Comparison of ENCODE assay signal across 19 cellular contexts in the genomic region with DNA sequence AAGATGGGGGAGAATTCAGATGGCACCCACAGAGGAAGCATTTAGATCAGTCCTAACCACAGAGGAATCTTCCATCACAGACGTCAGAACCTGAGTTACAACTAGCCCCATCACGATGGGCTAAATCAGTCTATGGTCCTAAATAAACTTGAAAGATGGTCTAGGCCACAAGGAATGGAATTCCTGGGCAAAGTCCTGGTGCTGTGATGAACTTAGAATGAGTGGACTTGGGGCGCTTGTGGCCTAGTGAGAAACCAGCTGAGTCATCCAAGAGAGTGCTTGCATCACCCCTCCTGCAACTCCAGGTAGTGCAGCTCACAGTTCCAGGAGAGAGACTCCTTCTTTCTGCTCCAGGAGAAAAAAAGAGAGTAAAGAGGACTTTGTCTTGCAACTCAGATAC.
DNase-seq lines count a peak whose midpoint lies in the region; ATAC-seq, FAIRE-seq and TF ChIP-seq lines count a peak whose summit lies in the region.
"Had no signal": no experiment of that assay in that cellular context is flagged by ENCODE, and none has a peak within 500 bp of the region (broad histone marks: within the 10 kb centered on the region; RNA-seq: fewer than 3 reads in every experiment).

No MANE protein-coding gene starts in this region.

- H3K4me1 ChIP-seq in mesenchymal stem cell (ENCODE audit: control insufficient read depth, insufficient read depth, low read depth, low read length): no peaks in the 10 kb centered on the region
- H3K4me1 ChIP-seq: lower lobe of right lung, psoas muscle, transverse colon had no signal

- no peak overlapping the region for H4K8ac ChIP-seq in mesenchymal stem cell (ENCODE audit: low read length)

- no peak overlapping the region for H2BK12ac ChIP-seq in mesenchymal stem cell (ENCODE audit: low read length in 2 of 2)

- peaks cover 3 to 4% of the 10 kb centered on the region in 2 donors for H3K9me3 Mint-ChIP-seq in activated naive CD4-positive, alpha-beta T cell treated with anti-CD3 and anti-CD28 coated beads, Interleukin-2, amount 50 U/mL, for 72 hours
- H3K9me3 Mint-ChIP-seq: activated naive CD4-positive, alpha-beta T cell treated with anti-CD3 and anti-CD28 coated beads for 36 hours; stimulated activated memory B cell treated with anti-CD40 and anti-IgM and Interleukin-4, amounts not matched to agents 10 μg/mL and 1 μg/mL and 100 μg/mL, for 72 hours had no signal

- ATAC-seq in activated naive CD4-positive, alpha-beta T cell treated with anti-CD3 and anti-CD28 coated beads, Interleukin-2, amount 50 U/mL, for 72 hours: no peak
- ATAC-seq in left colon (no peak), HG03196 (IDR thresholded peaks at IDR 0.05; ENCODE audit: unreplicated experiment) (no peak)
- ATAC-seq: natural killer cell treated with Interleukin-12 subunit alpha and Interleukin-12 subunit beta and Interleukin-15 and Interleukin-18, amount 100 ng/mL, for 72 hours; psoas muscle had no signal

- no peak for TF ChIP-seq CTCF in NB4 (IDR thresholded peaks at IDR 0.05; ENCODE audit: low read depth, low read length)
- TF ChIP-seq CTCF in bronchial epithelial cell (IDR thresholded peaks at IDR 0.05; ENCODE audit: insufficient read depth, low read length, severe bottlenecking): no peak

- no peak overlapping the region for H3K23ac ChIP-seq in mesenchymal stem cell (ENCODE audit: low read length in 2 of 2)

- no peaks in the 10 kb centered on the region for H3K79me1 ChIP-seq in mesenchymal stem cell (replicated peaks; ENCODE audit: low read length, poor library complexity, severe bottlenecking)

- no peak overlapping the region for H2BK15ac ChIP-seq in mesenchymal stem cell (ENCODE audit: low read depth, poor library complexity, severe bottlenecking)

- H3K4ac ChIP-seq in mesenchymal stem cell (ENCODE audit: low read depth in 1 of 2, low read length in 2 of 2): no peak overlapping the region

- TF ChIP-seq POLR2A in H54 (IDR thresholded peaks at IDR 0.05; ENCODE audit: low read depth, low read length) (no peak), NB4 (IDR thresholded peaks at IDR 0.05; ENCODE audit: extremely low read depth, insufficient read length) (no peak)

- H3K36me3 ChIP-seq in bronchial epithelial cell (ENCODE audit: control insufficient read depth, insufficient read depth, low read length) (no peaks in the 10 kb centered on the region), mesenchymal stem cell (ENCODE audit: control insufficient read depth in 1 of 2, insufficient read depth in 2 of 2, low read depth in 1 of 2, low read length in 2 of 2) (no peaks in the 10 kb centered on the region)
- H3K36me3 ChIP-seq: lower lobe of right lung, transverse colon had no signal

- no peak overlapping the region for H3K4me2 ChIP-seq in mesenchymal stem cell (ENCODE audit: low read length, poor library complexity, severe bottlenecking)

- no peak overlapping the region for H2BK120ac ChIP-seq in mesenchymal stem cell (ENCODE audit: low read depth, low read length)

- no peak overlapping the region for H3K27ac Mint-ChIP-seq in activated naive CD4-positive, alpha-beta T cell treated with anti-CD3 and anti-CD28 coated beads, Interleukin-2, amount 50 U/mL, for 72 hours
- H3K27ac Mint-ChIP-seq: activated naive CD4-positive, alpha-beta T cell treated with anti-CD3 and anti-CD28 coated beads for 36 hours; B cell; natural killer cell treated with Interleukin-12 subunit alpha and Interleukin-12 subunit beta and Interleukin-15 and Interleukin-18, amount 100 ng/mL, for 72 hours; stimulated activated memory B cell treated with anti-CD40 and anti-IgM and Interleukin-4, amounts not matched to agents 10 μg/mL and 1 μg/mL and 100 μg/mL, for 72 hours had no signal

- DNase-seq in H54 (ENCODE audit: insufficient read length, low spot score) (peak; percentile 7), NB4 (ENCODE audit: low read depth) (peak; percentile 7), bronchial epithelial cell (ENCODE audit: low read depth) (peak; percentile 69), mesenchymal stem cell (peak; percentile 26), left colon (no peak)
- DNase-seq in activated naive CD4-positive, alpha-beta T cell treated with anti-CD3 and anti-CD28 coated beads, Interleukin-2, amount 50 U/mL, for 72 hours (ENCODE audit: low spot score in 2 of 2): no peak
- DNase-seq in activated effector memory CD4-positive, alpha-beta T cell treated with anti-CD3 and anti-CD28 coated beads, Interleukin-2, amount 50 U/mL, for 16 hours: no peak
- DNase-seq: activated naive CD4-positive, alpha-beta T cell treated with anti-CD3 and anti-CD28 coated beads for 36 hours; effector CD8-positive, alpha-beta T cell; lower lobe of right lung; psoas muscle; stimulated activated CD4-positive, alpha-beta T cell treated with anti-CD3 and anti-CD28 coated beads, Interleukin-12 subunit alpha, Interleukin-12 subunit beta, amount 100 ng/mL, for 4 hours; T1000; transverse colon had no signal

- WGBS in mesenchymal stem cell: 84% methylated on average over 3 of the region's 3 CpGs

- no peak overlapping the region for H3K27ac ChIP-seq in mesenchymal stem cell (ENCODE audit: low read length, poor library complexity, severe bottlenecking)
- H3K27ac ChIP-seq: lower lobe of right lung, psoas muscle, transverse colon had no signal

- H2AK5ac ChIP-seq in mesenchymal stem cell (ENCODE audit: low read length, severe bottlenecking): no peak overlapping the region

- H3K4me3 ChIP-seq in NB4 (ENCODE audit: low read depth, low read length) (no peak overlapping the region), bronchial epithelial cell (ENCODE audit: low read depth, low read length) (no peak overlapping the region), mesenchymal stem cell (ENCODE audit: insufficient read depth in 1 of 2, low read depth in 1 of 2, low read length in 2 of 2) (no peak overlapping the region)
- H3K4me3 ChIP-seq: lower lobe of right lung, psoas muscle, transverse colon had no signal

- H3K27me3 ChIP-seq in bronchial epithelial cell (ENCODE audit: control insufficient read depth, insufficient read depth, low read length): no peaks in the 10 kb centered on the region
- no peaks in the 10 kb centered on the region for H3K27me3 ChIP-seq in mesenchymal stem cell (ENCODE audit: control insufficient read depth in 1 of 2, insufficient read depth in 1 of 2, low read length in 2 of 2)
- H3K27me3 ChIP-seq: transverse colon had no signal

- no peak for FAIRE-seq in H54 (lab: Jason Lieb, UNC)
- FAIRE-seq in bronchial epithelial cell (lab: Jason Lieb, UNC): no peak
- FAIRE-seq: D721Med had no signal

- intact Hi-C loops in left colon (cut with DNase I, micrococcal nuclease): no loop called here

- peaks cover 19% of the 10 kb centered on the region for H3K9me3 ChIP-seq in mesenchymal stem cell (ENCODE audit: control insufficient read depth, low read length)
- H3K9me3 ChIP-seq: lower lobe of right lung, psoas muscle, transverse colon had no signal

- H3K9ac ChIP-seq in mesenchymal stem cell (ENCODE audit: low read length): no peak overlapping the region

- no peaks in the 10 kb centered on the region for H3K36me3 Mint-ChIP-seq in activated naive CD4-positive, alpha-beta T cell treated with anti-CD3 and anti-CD28 coated beads, Interleukin-2, amount 50 U/mL, for 72 hours
- H3K36me3 Mint-ChIP-seq: natural killer cell treated with Interleukin-12 subunit alpha and Interleukin-12 subunit beta and Interleukin-15 and Interleukin-18, amount 100 ng/mL, for 72 hours; stimulated activated memory B cell treated with anti-CD40 and anti-IgM and Interleukin-4, amounts not matched to agents 10 μg/mL and 1 μg/mL and 100 μg/mL, for 72 hours had no signal

- H4K91ac ChIP-seq in mesenchymal stem cell (ENCODE audit: low read length): no peak overlapping the region

- no peak overlapping the region for H2AFZ ChIP-seq in mesenchymal stem cell (ENCODE audit: low read depth, low read length)

- no peak overlapping the region for H3K14ac ChIP-seq in mesenchymal stem cell (ENCODE audit: low read length in 2 of 2)

- no peak overlapping the region for H2BK5ac ChIP-seq in mesenchymal stem cell (ENCODE audit: low read depth, low read length, poor library complexity, severe bottlenecking)

- H3K18ac ChIP-seq in mesenchymal stem cell (ENCODE audit: low read depth in 1 of 2, low read length in 2 of 2): no peak overlapping the region

Comparison
In these comparisons a context has a peak if more than half of its experiments do, and no peak if none do; other contexts are left out.
1. DNase-seq: peak in H54 (single experiment), NB4 (single experiment), bronchial epithelial cell (single experiment) and mesenchymal stem cell (single experiment); none in activated naive CD4-positive, alpha-beta T cell treated with anti-CD3 and anti-CD28 coated beads, Interleukin-2, amount 50 U/mL, for 72 hours (0 of 2), left colon (0 of 2) and activated effector memory CD4-positive, alpha-beta T cell treated with anti-CD3 and anti-CD28 coated beads, Interleukin-2, amount 50 U/mL, for 16 hours (single experiment).